8 cellular contexts compared by ENCODE assay signal in the genomic region with DNA sequence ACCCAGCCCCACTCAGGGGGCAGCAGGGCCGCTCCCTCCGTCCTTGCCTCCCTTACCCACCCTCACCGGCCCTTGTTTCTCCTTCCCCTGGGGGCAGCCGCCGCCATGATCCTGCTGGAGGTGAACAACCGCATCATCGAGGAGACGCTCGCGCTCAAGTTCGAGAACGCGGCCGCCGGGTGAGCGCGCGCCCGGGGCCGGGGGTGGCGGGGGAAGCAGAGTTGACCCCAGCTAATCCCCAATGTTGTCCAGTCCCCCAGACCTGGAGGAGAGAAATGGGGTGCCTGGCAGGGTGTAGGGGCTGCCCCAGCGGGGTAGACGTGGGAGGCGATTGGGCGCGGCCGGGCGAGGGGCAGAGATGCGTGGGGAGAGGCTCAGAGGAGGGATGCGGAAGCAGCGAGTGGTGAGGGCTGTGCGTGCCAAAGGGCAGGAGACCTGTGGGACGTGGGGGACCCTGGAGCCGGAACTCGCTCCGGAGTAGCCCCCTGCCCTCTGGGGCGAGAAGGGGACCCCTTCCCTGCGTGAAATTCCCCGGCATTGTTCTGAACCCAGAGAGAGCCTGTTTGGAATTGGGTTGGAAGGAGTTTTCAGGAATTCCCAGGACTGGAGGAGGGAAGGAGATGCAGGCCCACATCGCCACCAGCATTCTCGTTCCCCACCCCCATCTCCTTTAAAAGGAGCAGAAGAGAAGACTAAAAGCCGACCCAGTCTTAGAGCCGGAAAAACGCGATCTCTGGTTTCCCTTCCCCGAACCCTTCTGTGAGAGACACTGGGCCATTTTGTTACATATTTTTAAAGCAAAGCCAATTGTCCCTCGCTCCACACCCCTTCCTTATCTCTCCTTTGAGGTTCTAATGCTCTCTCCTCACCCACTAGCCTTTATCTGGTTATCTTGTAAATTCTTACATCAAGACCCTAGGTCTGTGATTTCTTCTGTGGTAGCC. TPM values are rescaled to one million over a fixed set of nuclear protein-coding genes. Genes with fewer than 3 reads are reported as not detected.
DNase-seq lines count a peak whose midpoint lies in the region; ATAC-seq and TF ChIP-seq lines count a peak whose summit lies in the region.

No MANE protein-coding gene starts in this region.

- DNase-seq in WERI-Rb-1 (peak; percentile 30), breast epithelium (ENCODE audit: low spot score in 2 of 2) (peak; percentile 44 to 57), kidney epithelial cell (ENCODE audit: low read depth) (no peak), NCI-H226 (no peak)
- DNase-seq in stimulated activated CD4-positive, alpha-beta T cell treated with anti-CD3 and anti-CD28 coated beads, Interleukin-1b, Interleukin-23, amount 100 ng/mL, for 1 hour (ENCODE audit: low read depth in 2 of 2) = peak; percentile 32 to 52

- H3K27me3 ChIP-seq in BLaER1 (no peaks in the 10 kb centered on the region), HUES6 (ENCODE audit: control insufficient read depth, insufficient read depth, low read length) (no peaks in the 10 kb centered on the region), WERI-Rb-1 (ENCODE audit: insufficient read depth, low read depth, severe bottlenecking) (no peaks in the 10 kb centered on the region), breast epithelium (no peaks in the 10 kb centered on the region), kidney epithelial cell (ENCODE audit: control insufficient read depth, insufficient read depth, low read length) (no peaks in the 10 kb centered on the region)

- no peak for TF ChIP-seq POLR2A in breast epithelium (IDR thresholded peaks at IDR 0.05)

- H3K27ac ChIP-seq in BLaER1 (peak overlapping the region; percentile 92), HUES6 (ENCODE audit: low read depth, low read length) (peak overlapping the region; percentile 94), WERI-Rb-1 (peak overlapping the region; percentile 77), breast epithelium (peak overlapping the region; percentile 95 to 96)

- H4K20me1 ChIP-seq in BLaER1 = peaks cover 52% of the 10 kb centered on the region

- H3K4me1 ChIP-seq in BLaER1 (peaks cover 56% of the 10 kb centered on the region), HUES6 (ENCODE audit: control insufficient read depth, insufficient read depth, low read length) (peaks cover 21% of the 10 kb centered on the region), breast epithelium (peaks cover 0 to 4% of the 10 kb centered on the region in 2 donors)

- H3K9ac ChIP-seq in BLaER1 (peak overlapping the region; percentile 96), HUES6 (ENCODE audit: low read length) (peak overlapping the region; percentile 91)

- ATAC-seq in GM19351 (IDR thresholded peaks at IDR 0.05; ENCODE audit: unreplicated experiment) = peak; percentile 2

- TF ChIP-seq CTCF in WERI-Rb-1 (IDR thresholded peaks at IDR 0.05; ENCODE audit: low read depth, low read length) = no peak
- TF ChIP-seq CTCF in breast epithelium (IDR thresholded peaks at IDR 0.05) = no peak
- no peak for TF ChIP-seq CTCF in kidney epithelial cell (IDR thresholded peaks at IDR 0.05; ENCODE audit: insufficient read depth, low read length, poor library complexity, severe bottlenecking)

- H3K9me3 ChIP-seq in BLaER1 = no peaks in the 10 kb centered on the region
- H3K9me3 ChIP-seq in HUES6 (ENCODE audit: control insufficient read depth, insufficient read depth, low read depth, low read length) = no peaks in the 10 kb centered on the region
- H3K9me3 ChIP-seq in WERI-Rb-1 (ENCODE audit: severe bottlenecking) = no peaks in the 10 kb centered on the region
- no peaks in the 10 kb centered on the region for H3K9me3 ChIP-seq in breast epithelium

- peak overlapping the region; percentile 94 for H3K4me2 ChIP-seq in BLaER1

- H3K36me3 ChIP-seq in BLaER1 (peaks cover 19% of the 10 kb centered on the region; the same call in 1 of the 2 replicates), HUES6 (ENCODE audit: control insufficient read depth, insufficient read depth, low read length) (peaks cover 11% of the 10 kb centered on the region), WERI-Rb-1 (peaks cover 6% of the 10 kb centered on the region), breast epithelium (no peaks in the 10 kb centered on the region), kidney epithelial cell (ENCODE audit: control insufficient read depth, insufficient read depth, low read length) (no peaks in the 10 kb centered on the region)

- peak overlapping the region; percentile 97 for H3K4me3 ChIP-seq in BLaER1
- peak overlapping the region; percentile 76 for H3K4me3 ChIP-seq in HUES6 (ENCODE audit: low read depth, low read length)
- peak overlapping the region; percentile 76 for H3K4me3 ChIP-seq in WERI-Rb-1 (ENCODE audit: low read depth, low read length)
- peak overlapping the region; percentile 86 to 100 (median 98) for H3K4me3 ChIP-seq in breast epithelium
- H3K4me3 ChIP-seq in kidney epithelial cell (ENCODE audit: low read depth, low read length) = peak overlapping the region; percentile 99

- intact Hi-C loops in breast epithelium (cut with DNase I; ENCODE audit: low total_unique reads) = loop anchor here (1.0 kb wide), 1 partner anchor 20 kb away; no protein-coding TSS in a partner anchor

RNA-seq across cellular contexts. Expression of a gene that starts 0.6 kb away (rescaled TPM):
- 100 to 1,000 TPM; 212 to 336 (median 248) TPM for total RNA-seq in breast epithelium
- 387 and 464 TPM in 2 replicates for total RNA-seq in kidney epithelial cell

RNA-seq across cellular contexts. Expression of a gene that starts 43.2 kb away (rescaled TPM):
- total RNA-seq in breast epithelium (10 to 100 TPM in 1 of 3 donors, 1 to 10 TPM in 2; 5.2 to 22.2 (median 8.5) TPM), kidney epithelial cell (0.92 TPM in 1 of 2 replicates, not detected in the other)

RNA-seq across cellular contexts. Expression of a gene that starts 50.9 kb away (rescaled TPM):
- total RNA-seq in breast epithelium (under 1 TPM in 1 of 3 donors, not detected in 2; 0.16 TPM), kidney epithelial cell (not detected in 2 replicates)

RNA-seq across cellular contexts. Expression of a gene that starts 52.3 kb away (rescaled TPM):
- total RNA-seq in breast epithelium = 100 to 1,000 TPM; 150 to 164 (median 151) TPM
- total RNA-seq in kidney epithelial cell = 173 and 174 TPM in 2 replicates

RNA-seq across cellular contexts. Expression of a gene that starts 52.7 kb away (rescaled TPM):
- total RNA-seq in breast epithelium (10 to 100 TPM; 30.2 to 48.3 (median 35.6) TPM), kidney epithelial cell (36.8 and 45.4 TPM in 2 replicates)

Comparison
In these comparisons a context has a peak if more than half of its experiments do, and no peak if none do; other contexts are left out.
1. DNase-seq: peak in WERI-Rb-1 (single experiment), breast epithelium (2 of 2) and stimulated activated CD4-positive, alpha-beta T cell treated with anti-CD3 and anti-CD28 coated beads, Interleukin-1b, Interleukin-23, amount 100 ng/mL, for 1 hour (2 of 2); none in kidney epithelial cell (single experiment) and NCI-H226 (single experiment).
2. Peak in every context shown above with its lines, with median percentiles within 50 percentile points of each other: H3K27ac ChIP-seq and H3K4me3 ChIP-seq.